10 cellular contexts compared by ENCODE assay signal in the genomic region with DNA sequence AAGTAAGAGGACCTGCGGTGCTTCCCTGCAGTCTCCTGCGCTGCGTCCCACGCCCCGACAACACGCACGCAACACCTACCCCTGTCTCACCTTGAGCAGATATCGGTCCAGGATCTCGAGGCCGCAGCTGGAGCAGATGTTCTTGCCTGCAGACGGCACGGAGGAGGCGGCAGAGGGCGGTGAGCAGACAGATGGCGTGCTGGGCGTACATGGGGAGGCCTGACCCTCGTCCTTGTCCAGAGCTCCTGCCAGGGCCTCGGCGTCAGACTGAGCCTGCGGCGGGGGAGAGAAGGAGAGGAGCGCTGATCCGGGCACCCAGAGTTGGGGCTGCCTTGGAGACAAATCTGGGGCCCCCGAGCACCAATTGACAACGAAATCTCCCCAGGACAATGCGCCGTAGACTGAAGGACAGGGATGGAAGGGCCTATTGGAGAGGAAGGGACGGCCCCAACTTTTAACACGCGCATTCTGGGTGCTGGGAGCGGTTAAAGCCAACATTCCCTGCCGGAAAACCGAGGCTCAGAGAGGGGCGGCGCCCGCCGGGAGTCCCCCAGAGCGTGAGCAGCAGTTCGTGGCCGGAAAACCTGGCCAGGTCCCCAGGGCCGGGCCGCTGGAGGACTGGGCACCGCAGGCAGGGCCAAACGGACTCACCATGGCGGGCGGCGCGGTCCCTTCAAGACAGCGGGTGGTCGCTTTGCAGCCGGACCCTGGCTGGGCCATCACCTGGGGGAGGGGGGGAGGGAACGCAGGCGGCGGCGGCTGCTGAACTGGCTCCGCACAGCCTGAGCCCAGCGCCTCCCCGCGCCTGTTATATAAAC. TPM values are rescaled to one million over a fixed set of nuclear protein-coding genes. Genes with fewer than 3 reads are reported as not detected.
DNase-seq lines count a peak whose midpoint lies in the region; ATAC-seq and TF ChIP-seq lines count a peak whose summit lies in the region.
"Had no signal": no experiment of that assay in that cellular context is flagged by ENCODE, and none has a peak within 500 bp of the region (broad histone marks: within the 10 kb centered on the region; RNA-seq: fewer than 3 reads in every experiment).

No MANE protein-coding gene starts in this region.

- peak; percentile 16 for TF ChIP-seq CTCF in chondrocyte (IDR thresholded peaks at IDR 0.05)
- no peak for TF ChIP-seq CTCF in lung (IDR thresholded peaks at IDR 0.05; ENCODE audit: control extremely low read depth, extremely low read depth)
- TF ChIP-seq CTCF in OCI-LY7 (conservative IDR thresholded peaks at IDR 0.05; ENCODE audit: low read length), result no peak

- no peak for DNase-seq in activated CD4-positive, alpha-beta T cell treated with anti-CD3 and anti-CD28 coated beads, Interleukin-2, amount 10 ng/mL, durations not matched to agents 24 days and 14 days
- no peak for DNase-seq in activated CD4-positive, alpha-beta T cell treated with anti-CD3 and anti-CD28 coated beads for 1 hour
- DNase-seq in chondrocyte (ENCODE audit: low spot score), result no peak
- DNase-seq in lung (ENCODE audit: low spot score), result no peak
- no peak for DNase-seq in activated naive CD4-positive, alpha-beta T cell treated with anti-CD3 and anti-CD28 coated beads, Interleukin-2, amount 10 ng/mL, durations not matched to agents 7 days and 5 days
- DNase-seq in OCI-LY7 (ENCODE audit: low spot score), result no peak
- no peak for DNase-seq in activated CD4-positive, alpha-beta T cell treated with anti-CD3 and anti-CD28 coated beads, Interleukin-2, amount 50 U/mL, for 4 hours
- DNase-seq: DND-41, occipital lobe had no signal

- H3K27ac ChIP-seq in lung (ENCODE audit: low read depth in 1 of 2, low read length in 1 of 2), result no peak overlapping the region
- no peak overlapping the region for H3K27ac ChIP-seq in subcutaneous abdominal adipose tissue (ENCODE audit: low read depth, low read length)
- H3K27ac ChIP-seq in OCI-LY7 (ENCODE audit: low read depth, low read length, poor library complexity, severe bottlenecking), result no peak overlapping the region

- BruUV-seq in OCI-LY7 (replicated peaks; lab: Mats Ljungman, UMichigan), result no TSS peak

- H3K4me3 Mint-ChIP-seq in activated CD4-positive, alpha-beta T cell treated with anti-CD3 and anti-CD28 coated beads, Interleukin-2, amount 10 ng/mL, durations not matched to agents 24 days and 14 days, result peak overlapping the region; percentile 21
- H3K4me3 Mint-ChIP-seq in chondrocyte (ENCODE audit: unreplicated experiment), result no peak overlapping the region
- H3K4me3 Mint-ChIP-seq in activated naive CD4-positive, alpha-beta T cell treated with anti-CD3 and anti-CD28 coated beads, Interleukin-2, amount 10 ng/mL, durations not matched to agents 7 days and 5 days, result no peak overlapping the region

- peaks cover 43% of the 10 kb centered on the region for H3K27me3 Mint-ChIP-seq in activated CD4-positive, alpha-beta T cell treated with anti-CD3 and anti-CD28 coated beads, Interleukin-2, amount 10 ng/mL, durations not matched to agents 24 days and 14 days
- peaks cover 55% of the 10 kb centered on the region for H3K27me3 Mint-ChIP-seq in chondrocyte (ENCODE audit: low read depth)
- H3K27me3 Mint-ChIP-seq in activated naive CD4-positive, alpha-beta T cell treated with anti-CD3 and anti-CD28 coated beads, Interleukin-2, amount 10 ng/mL, durations not matched to agents 7 days and 5 days, result peaks cover 66% of the 10 kb centered on the region

- no peaks in the 10 kb centered on the region for H3K9me2 ChIP-seq in OCI-LY7 (ENCODE audit: insufficient read depth, low read length)

- 34 to 43% methylated on average over 52 to 59 of the region's 59 CpGs for WGBS in lung, 2 donors

- CTCF ChIA-PET in activated naive CD4-positive, alpha-beta T cell treated with anti-CD3 and anti-CD28 coated beads, Interleukin-2, amount 10 ng/mL, durations not matched to agents 7 days and 5 days (lab: Charles Lee), result no interaction called here
- CTCF ChIA-PET in OCI-LY7 (lab: Charles Lee; ENCODE audit: unreplicated experiment), result no interaction called here

- H3K36me3 ChIP-seq in lung (ENCODE audit: control insufficient read depth in 2 of 2, insufficient read depth in 2 of 2, low read length in 2 of 2) (no peaks in the 10 kb centered on the region), subcutaneous abdominal adipose tissue (ENCODE audit: control insufficient read depth in 5 of 5, insufficient read depth in 5 of 5, low read length in 5 of 5) (no peaks in the 10 kb centered on the region), OCI-LY7 (ENCODE audit: insufficient read depth, low read length) (no peaks in the 10 kb centered on the region)

- peak overlapping the region in 1 of 5 donors; percentile 8 for H3K9ac ChIP-seq in subcutaneous abdominal adipose tissue (ENCODE audit: low read length in 5 of 5)

- H3K27me3 ChIP-seq in lung (ENCODE audit: control insufficient read depth, insufficient read depth) (no peaks in the 10 kb centered on the region), subcutaneous abdominal adipose tissue (ENCODE audit: control insufficient read depth in 5 of 5, insufficient read depth in 4 of 5, low read length in 5 of 5) (peaks cover 49 to 78% (median 64%) of the 10 kb centered on the region in 5 donors)

- no peaks in the 10 kb centered on the region for H3K36me3 Mint-ChIP-seq in activated CD4-positive, alpha-beta T cell treated with anti-CD3 and anti-CD28 coated beads, Interleukin-2, amount 10 ng/mL, durations not matched to agents 24 days and 14 days (ENCODE audit: low read depth)
- H3K36me3 Mint-ChIP-seq in chondrocyte (ENCODE audit: low read depth), result peaks cover 2% of the 10 kb centered on the region
- no peaks in the 10 kb centered on the region for H3K36me3 Mint-ChIP-seq in activated naive CD4-positive, alpha-beta T cell treated with anti-CD3 and anti-CD28 coated beads, Interleukin-2, amount 10 ng/mL, durations not matched to agents 7 days and 5 days

- no peak overlapping the region for H2AFZ ChIP-seq in OCI-LY7 (ENCODE audit: low read length)

- H3K4me1 ChIP-seq in lung (ENCODE audit: control insufficient read depth in 2 of 2, insufficient read depth in 2 of 2, low read length in 2 of 2) (peaks cover 0 to 10% of the 10 kb centered on the region in 2 donors), subcutaneous abdominal adipose tissue (ENCODE audit: control insufficient read depth in 5 of 5, insufficient read depth in 5 of 5, low read length in 5 of 5) (peaks cover under 1 to 44% (median 37%) of the 10 kb centered on the region in 5 donors), OCI-LY7 (ENCODE audit: insufficient read depth, low read length, poor library complexity, severe bottlenecking) (no peaks in the 10 kb centered on the region)

- H3K9me3 ChIP-seq in lung (ENCODE audit: control insufficient read depth in 2 of 2, insufficient read depth in 1 of 2, low read length in 1 of 2) (peaks cover 0 to 5% of the 10 kb centered on the region in 2 donors), subcutaneous abdominal adipose tissue (ENCODE audit: control insufficient read depth in 5 of 5, low read length in 5 of 5) (no peaks in the 10 kb centered on the region), OCI-LY7 (ENCODE audit: low read length) (no peaks in the 10 kb centered on the region)

- no peaks in the 10 kb centered on the region for H3K9me3 Mint-ChIP-seq in activated CD4-positive, alpha-beta T cell treated with anti-CD3 and anti-CD28 coated beads, Interleukin-2, amount 10 ng/mL, durations not matched to agents 24 days and 14 days
- H3K9me3 Mint-ChIP-seq in chondrocyte (ENCODE audit: low read depth), result no peaks in the 10 kb centered on the region
- no peaks in the 10 kb centered on the region for H3K9me3 Mint-ChIP-seq in activated naive CD4-positive, alpha-beta T cell treated with anti-CD3 and anti-CD28 coated beads, Interleukin-2, amount 10 ng/mL, durations not matched to agents 7 days and 5 days

- peak overlapping the region; percentile 9 for H3K4me3 ChIP-seq in lung
- peak overlapping the region in 3 of 5 donors; percentile 43 to 59 (median 45) for H3K4me3 ChIP-seq in subcutaneous abdominal adipose tissue (ENCODE audit: low read depth in 1 of 5, low read length in 5 of 5)
- H3K4me3 ChIP-seq in OCI-LY7 (ENCODE audit: low read depth, low read length, poor library complexity, severe bottlenecking), result no peak overlapping the region

- no peaks in the 10 kb centered on the region for H3K79me2 ChIP-seq in OCI-LY7 (ENCODE audit: insufficient read depth, low read depth, low read length)

- no peak for ATAC-seq in lung (ENCODE audit: insufficient read depth, low FRiP score)

- no peaks in the 10 kb centered on the region for H3K4me1 Mint-ChIP-seq in activated CD4-positive, alpha-beta T cell treated with anti-CD3 and anti-CD28 coated beads, Interleukin-2, amount 10 ng/mL, durations not matched to agents 24 days and 14 days
- peaks cover 13% of the 10 kb centered on the region for H3K4me1 Mint-ChIP-seq in chondrocyte (ENCODE audit: low read depth)
- peaks cover 5% of the 10 kb centered on the region for H3K4me1 Mint-ChIP-seq in activated naive CD4-positive, alpha-beta T cell treated with anti-CD3 and anti-CD28 coated beads, Interleukin-2, amount 10 ng/mL, durations not matched to agents 7 days and 5 days

- H3K27ac Mint-ChIP-seq in activated CD4-positive, alpha-beta T cell treated with anti-CD3 and anti-CD28 coated beads, Interleukin-2, amount 10 ng/mL, durations not matched to agents 24 days and 14 days, result no peak overlapping the region
- no peak overlapping the region for H3K27ac Mint-ChIP-seq in chondrocyte (ENCODE audit: unreplicated experiment)
- no peak overlapping the region for H3K27ac Mint-ChIP-seq in activated naive CD4-positive, alpha-beta T cell treated with anti-CD3 and anti-CD28 coated beads, Interleukin-2, amount 10 ng/mL, durations not matched to agents 7 days and 5 days

- H3K4me2 ChIP-seq in OCI-LY7 (ENCODE audit: low read length), result no peak overlapping the region

- POLR2A ChIA-PET in OCI-LY7 (lab: Charles Lee), result no interaction called here

- intact Hi-C loops in activated CD4-positive, alpha-beta T cell treated with anti-CD3 and anti-CD28 coated beads, Interleukin-2, amount 10 ng/mL, durations not matched to agents 24 days and 14 days (cut with micrococcal nuclease), result no loop called here
- intact Hi-C loops in OCI-LY7 (cut with micrococcal nuclease; ENCODE audit: unreplicated experiment), result no loop called here

- no peaks in the 10 kb centered on the region for H4K20me1 ChIP-seq in OCI-LY7 (ENCODE audit: insufficient read depth, low read length)

RNA-seq across cellular contexts. Expression of a gene that starts 1.8 kb away (rescaled TPM):
- not detected in 2 replicates for total RNA-seq in activated CD4-positive, alpha-beta T cell treated with anti-CD3 and anti-CD28 coated beads, Interleukin-2, amount 10 ng/mL, durations not matched to agents 24 days and 14 days
- total RNA-seq in chondrocyte, result not detected in 3 replicates
- total RNA-seq in lung, result 10 to 100 TPM in 1 of 2 donors, 1 to 10 TPM in 1; 3.2 to 11.3 TPM
- polyA plus RNA-seq in lung, result 1 to 10 TPM; 3.7 to 5.0 TPM
- not detected in 2 replicates for total RNA-seq in OCI-LY7 (2014; rRNA removed; shearing (Covaris generic))
- total RNA-seq in OCI-LY7 (2022), result not detected in 2 replicates

RNA-seq across cellular contexts. Expression of a gene that starts 37.7 kb away (rescaled TPM):
- 24.9 and 25.7 TPM in 2 replicates for total RNA-seq in activated CD4-positive, alpha-beta T cell treated with anti-CD3 and anti-CD28 coated beads, Interleukin-2, amount 10 ng/mL, durations not matched to agents 24 days and 14 days
- total RNA-seq in chondrocyte (18.7 to 20.2 TPM (median 18.8 TPM) in 3 replicates), lung (10 to 100 TPM; 15.4 to 20.5 TPM), OCI-LY7 (2022) (21.1 and 22.2 TPM in 2 replicates)
- polyA plus RNA-seq in lung, result 1 to 10 TPM; 5.5 to 9.4 TPM
- total RNA-seq in OCI-LY7 (2014; rRNA removed; shearing (Covaris generic)), result 7.2 and 8.3 TPM in 2 replicates

RNA-seq across cellular contexts. Expression of a gene that starts 37.7 kb away (rescaled TPM):
- total RNA-seq in activated CD4-positive, alpha-beta T cell treated with anti-CD3 and anti-CD28 coated beads, Interleukin-2, amount 10 ng/mL, durations not matched to agents 24 days and 14 days, result 68.8 and 73.1 TPM in 2 replicates
- total RNA-seq in chondrocyte (18.3 to 25.4 TPM (median 21.7 TPM) in 3 replicates), lung (10 to 100 TPM; 31.9 to 43.9 TPM), OCI-LY7 (2022) (48.2 and 53.2 TPM in 2 replicates)
- polyA plus RNA-seq in lung, result 10 to 100 TPM; 22.3 to 30.4 TPM
- total RNA-seq in OCI-LY7 (2014; rRNA removed; shearing (Covaris generic)), result 38.7 and 46.1 TPM in 2 replicates
